ENCODE assay signal across 16 cellular contexts in genomic region chrX:103446665-103447302, GRCh38.
DNase-seq lines count a peak whose midpoint lies in the region; ATAC-seq and TF ChIP-seq lines count a peak whose summit lies in the region.
"Had no signal": no experiment of that assay in that cellular context is flagged by ENCODE, and none has a peak within 500 bp of the region (broad histone marks: within the 10 kb centered on the region; RNA-seq: fewer than 3 reads in every experiment).

No MANE protein-coding gene starts in this region.

- no peak overlapping the region for H3K4me3 Mint-ChIP-seq in mesothelial cell of epicardium
- H3K4me3 Mint-ChIP-seq: activated T-helper 17 cell treated with anti-CD3 and anti-CD28 coated beads, Interleukin-2, amount 50 U/mL, for 72 hours had no signal

- H3K4me1 Mint-ChIP-seq in mesothelial cell of epicardium: peaks cover 12% of the 10 kb centered on the region
- H3K4me1 Mint-ChIP-seq: activated T-helper 17 cell treated with anti-CD3 and anti-CD28 coated beads, Interleukin-2, amount 50 U/mL, for 72 hours had no signal

- DNase-seq in AG20443 (ENCODE audit: low spot score): peak; percentile 35
- DNase-seq in NCI-H226: peak; percentile 7
- DNase-seq in epithelial cell of esophagus (ENCODE audit: low read depth): peak; percentile 73
- no peak for DNase-seq in mesothelial cell of epicardium (ENCODE audit: low spot score in 2 of 2, unreplicated experiment in 2 of 2)
- no peak for DNase-seq in activated T-cell treated with anti-CD3 and anti-CD28 coated beads for 4 hours
- DNase-seq in NCI-H128 (lab: John Stamatoyannopoulos, UW; ENCODE audit: unreplicated experiment): no peak
- DNase-seq in epidermal melanocyte (ENCODE audit: insufficient read length, low spot score): no peak
- DNase-seq: GDM1, H7, hippocampal formation, NCI-H1092, PC-3 had no signal

- H3K27me3 Mint-ChIP-seq in mesothelial cell of epicardium (ENCODE audit: low read depth): no peaks in the 10 kb centered on the region
- H3K27me3 Mint-ChIP-seq: activated T-helper 17 cell treated with anti-CD3 and anti-CD28 coated beads, Interleukin-2, amount 50 U/mL, for 72 hours; progenitor cell of endocrine pancreas had no signal

- H3K36me3 Mint-ChIP-seq in mesothelial cell of epicardium: peaks cover 14% of the 10 kb centered on the region

- TF ChIP-seq CTCF in epithelial cell of esophagus (IDR thresholded peaks at IDR 0.05; ENCODE audit: insufficient read depth, low read depth, low read length, missing control alignments) (no peak), mesothelial cell of epicardium (IDR thresholded peaks at IDR 0.05; ENCODE audit: unreplicated experiment) (no peak)

- ATAC-seq in GM21619 (IDR thresholded peaks at IDR 0.05; ENCODE audit: unreplicated experiment): no peak
- ATAC-seq: activated T-helper 17 cell treated with anti-CD3 and anti-CD28 coated beads, Interleukin-2, amount 50 U/mL, for 72 hours; PC-3 had no signal

- H3K27ac Mint-ChIP-seq in mesothelial cell of epicardium: peak overlapping the region; percentile 96
- H3K27ac Mint-ChIP-seq: activated T-helper 17 cell treated with anti-CD3 and anti-CD28 coated beads, Interleukin-2, amount 50 U/mL, for 72 hours; progenitor cell of endocrine pancreas had no signal

- peaks cover 31% of the 10 kb centered on the region for H3K9me3 Mint-ChIP-seq in mesothelial cell of epicardium
- H3K9me3 Mint-ChIP-seq: activated T-helper 17 cell treated with anti-CD3 and anti-CD28 coated beads, Interleukin-2, amount 50 U/mL, for 72 hours had no signal

- no peak overlapping the region for H3K4me3 ChIP-seq in epithelial cell of esophagus (ENCODE audit: low read length)
- H3K4me3 ChIP-seq: ascending aorta had no signal

Comparison
In these comparisons a context has a peak if more than half of its experiments do, and no peak if none do; other contexts are left out.
1. DNase-seq: peak in AG20443 (single experiment), NCI-H226 (single experiment) and epithelial cell of esophagus (single experiment); none in mesothelial cell of epicardium (0 of 2), activated T-cell treated with anti-CD3 and anti-CD28 coated beads for 4 hours (single experiment), NCI-H128 (single experiment) and epidermal melanocyte (single experiment).